16 cellular contexts compared by ENCODE assay signal in the genomic region with DNA sequence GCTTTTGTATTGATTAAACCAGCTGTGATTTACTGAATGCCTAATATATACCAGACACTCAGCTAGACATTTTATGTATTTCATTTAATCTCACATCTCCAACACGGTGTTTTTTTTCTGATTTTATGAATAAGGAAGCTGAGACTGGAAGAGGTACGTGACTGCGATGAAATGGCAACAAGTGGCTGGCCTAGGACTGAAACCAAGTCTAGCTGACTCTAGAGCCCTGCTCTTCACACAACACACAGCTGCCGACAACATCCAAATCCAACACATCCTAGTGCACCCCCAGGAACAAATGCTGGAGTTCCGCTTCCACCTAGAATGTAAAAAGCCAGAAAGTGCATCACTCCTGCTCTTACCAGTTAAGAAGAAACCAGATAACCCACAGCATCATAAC. TPM values are rescaled to one million over a fixed set of nuclear protein-coding genes. Genes with fewer than 3 reads are reported as not detected.
A peak's percentile ranks its signal among the peaks of the same experiment; 100 is the strongest.
DNase-seq lines count a peak whose midpoint lies in the region; ATAC-seq and TF ChIP-seq lines count a peak whose summit lies in the region.
"Had no signal": no experiment of that assay in that cellular context is flagged by ENCODE, and none has a peak within 500 bp of the region (broad histone marks: within the 10 kb centered on the region; RNA-seq: fewer than 3 reads in every experiment).

No MANE protein-coding gene starts in this region.

- CTCF ChIA-PET in activated CD4-positive, alpha-beta memory T cell treated with anti-CD3 and anti-CD28 coated beads for 36 hours (lab: Charles Lee) = interaction anchor here (1.4 to 1.6 kb wide), 3 partner anchors 22 to 277 kb away, joined by 3 to 4 read pairs (median 3); a partner anchor contains a TSS
- CTCF ChIA-PET in activated CD4-positive, alpha-beta memory T cell treated with anti-CD3 and anti-CD28 coated beads, Interleukin-2, amount 10 ng/mL, durations not matched to agents 7 days and 5 days (lab: Charles Lee) = interaction anchor here (0.6 to 1.4 kb wide), 2 partner anchors 50 to 276 kb away, joined by 3 to 5 read pairs; no protein-coding TSS in a partner anchor
- CTCF ChIA-PET in CD4-positive, alpha-beta T cell (lab: Charles Lee) = no interaction called here
- CTCF ChIA-PET in naive thymus-derived CD4-positive, alpha-beta T cell (lab: Charles Lee) = interaction anchor here (1.4 kb wide), 1 partner anchor 17 kb away, joined by 5 read pairs; no protein-coding TSS in a partner anchor

- peaks cover 65% of the 10 kb centered on the region for H3K36me3 Mint-ChIP-seq in activated CD4-positive, alpha-beta memory T cell treated with anti-CD3 and anti-CD28 coated beads for 36 hours
- H3K36me3 Mint-ChIP-seq in activated CD4-positive, alpha-beta memory T cell treated with anti-CD3 and anti-CD28 coated beads, Interleukin-2, amount 10 ng/mL, durations not matched to agents 7 days and 5 days (ENCODE audit: low read depth) = peaks cover 86% of the 10 kb centered on the region
- peaks cover 92% of the 10 kb centered on the region for H3K36me3 Mint-ChIP-seq in CD4-positive, alpha-beta T cell (ENCODE audit: low read depth)
- peaks cover 96% of the 10 kb centered on the region for H3K36me3 Mint-ChIP-seq in activated T-helper 17 cell treated with anti-CD3 and anti-CD28 coated beads, Interleukin-2, amount 50 U/mL, for 72 hours (ENCODE audit: low read depth)
- peaks cover 24 to 58% (median 39%) of the 10 kb centered on the region in 5 donors for H3K36me3 Mint-ChIP-seq in naive thymus-derived CD4-positive, alpha-beta T cell

- H3K36me3 ChIP-seq in naive thymus-derived CD4-positive, alpha-beta T cell (ENCODE audit: control insufficient read depth in 2 of 3, insufficient read depth in 3 of 3, low read length in 3 of 3) = peaks cover 21 to 75% (median 27%) of the 10 kb centered on the region in 3 experiments

- WGBS in right cardiac atrium = 95% methylated on average over 5 of the region's 5 CpGs

- H3K27ac ChIP-seq in CD4-positive, alpha-beta T cell (ENCODE audit: low read depth, low read length) = no peak overlapping the region
- no peak overlapping the region for H3K27ac ChIP-seq in naive thymus-derived CD4-positive, alpha-beta T cell (ENCODE audit: low read depth, low read length)
- H3K27ac ChIP-seq in right cardiac atrium (ENCODE audit: low read length) = no peak overlapping the region

- peaks cover 20% of the 10 kb centered on the region for H3K4me1 Mint-ChIP-seq in activated CD4-positive, alpha-beta memory T cell treated with anti-CD3 and anti-CD28 coated beads for 36 hours (ENCODE audit: low read depth)
- peaks cover 6% of the 10 kb centered on the region for H3K4me1 Mint-ChIP-seq in activated CD4-positive, alpha-beta memory T cell treated with anti-CD3 and anti-CD28 coated beads, Interleukin-2, amount 10 ng/mL, durations not matched to agents 7 days and 5 days
- no peaks in the 10 kb centered on the region for H3K4me1 Mint-ChIP-seq in CD4-positive, alpha-beta T cell (ENCODE audit: low read depth)
- H3K4me1 Mint-ChIP-seq in activated T-helper 17 cell treated with anti-CD3 and anti-CD28 coated beads, Interleukin-2, amount 50 U/mL, for 72 hours = peaks cover 13% of the 10 kb centered on the region
- H3K4me1 Mint-ChIP-seq in naive thymus-derived CD4-positive, alpha-beta T cell = peaks cover 0 to 21% (median 9%) of the 10 kb centered on the region in 7 donors

- H3K9me3 ChIP-seq in CD4-positive, alpha-beta T cell (ENCODE audit: control insufficient read depth, low read length) = no peaks in the 10 kb centered on the region
- H3K9me3 ChIP-seq in naive thymus-derived CD4-positive, alpha-beta T cell (ENCODE audit: control insufficient read depth in 2 of 3, low read length in 3 of 3) = no peaks in the 10 kb centered on the region
- H3K9me3 ChIP-seq in right cardiac atrium (ENCODE audit: control insufficient read depth, low read length) = no peaks in the 10 kb centered on the region

- ATAC-seq in CD4-positive, alpha-beta T cell (ENCODE audit: poor library complexity) = no peak
- ATAC-seq in activated T-helper 17 cell treated with anti-CD3 and anti-CD28 coated beads, Interleukin-2, amount 50 U/mL, for 72 hours (replicated peaks) = no peak
- ATAC-seq in naive thymus-derived CD4-positive, alpha-beta T cell = no peak
- ATAC-seq in right cardiac atrium = no peak
- ATAC-seq: K562 had no signal

- no peak overlapping the region for H3K4me3 Mint-ChIP-seq in activated CD4-positive, alpha-beta memory T cell treated with anti-CD3 and anti-CD28 coated beads for 36 hours
- no peak overlapping the region for H3K4me3 Mint-ChIP-seq in activated CD4-positive, alpha-beta memory T cell treated with anti-CD3 and anti-CD28 coated beads, Interleukin-2, amount 10 ng/mL, durations not matched to agents 7 days and 5 days
- H3K4me3 Mint-ChIP-seq in CD4-positive, alpha-beta T cell = no peak overlapping the region
- peak overlapping the region; percentile 17 for H3K4me3 Mint-ChIP-seq in activated T-helper 17 cell treated with anti-CD3 and anti-CD28 coated beads, Interleukin-2, amount 50 U/mL, for 72 hours
- no peak overlapping the region for H3K4me3 Mint-ChIP-seq in naive thymus-derived CD4-positive, alpha-beta T cell
- H3K4me3 Mint-ChIP-seq: HFFc6 had no signal

- DNase-seq in activated CD4-positive, alpha-beta memory T cell treated with anti-CD3 and anti-CD28 coated beads for 36 hours = no peak
- no peak for DNase-seq in activated CD4-positive, alpha-beta memory T cell treated with anti-CD3 and anti-CD28 coated beads, Interleukin-2, amount 10 ng/mL, durations not matched to agents 7 days and 5 days
- DNase-seq in CD4-positive, alpha-beta T cell = no peak
- no peak for DNase-seq in naive thymus-derived CD4-positive, alpha-beta T cell
- DNase-seq in right cardiac atrium = no peak
- DNase-seq in NCI-H69 (lab: John Stamatoyannopoulos, UW) = no peak
- DNase-seq in DMS114 treated with DMSO at 0.1 percent for 48 hours (lab: John Stamatoyannopoulos, UW; ENCODE audit: unreplicated experiment) = no peak
- DNase-seq: C1 segment of cervical spinal cord, COR-L47, DMS53, HFFc6, NCI-H1436, NCI-H2029 treated with DMSO at 0.1 percent for 48 hours, NCI-H510A treated with DMSO at 0.1 percent for 48 hours had no signal

- H3K4me1 ChIP-seq in naive thymus-derived CD4-positive, alpha-beta T cell (ENCODE audit: control insufficient read depth in 2 of 2, insufficient read depth in 2 of 2, low read length in 2 of 2) = no peaks in the 10 kb centered on the region
- H3K4me1 ChIP-seq in right cardiac atrium (ENCODE audit: control insufficient read depth, insufficient read depth, low read length) = no peaks in the 10 kb centered on the region

- H3K9me3 Mint-ChIP-seq in activated CD4-positive, alpha-beta memory T cell treated with anti-CD3 and anti-CD28 coated beads for 36 hours = no peaks in the 10 kb centered on the region
- no peaks in the 10 kb centered on the region for H3K9me3 Mint-ChIP-seq in activated CD4-positive, alpha-beta memory T cell treated with anti-CD3 and anti-CD28 coated beads, Interleukin-2, amount 10 ng/mL, durations not matched to agents 7 days and 5 days
- no peaks in the 10 kb centered on the region for H3K9me3 Mint-ChIP-seq in CD4-positive, alpha-beta T cell
- H3K9me3 Mint-ChIP-seq in activated T-helper 17 cell treated with anti-CD3 and anti-CD28 coated beads, Interleukin-2, amount 50 U/mL, for 72 hours = no peaks in the 10 kb centered on the region
- H3K9me3 Mint-ChIP-seq in naive thymus-derived CD4-positive, alpha-beta T cell = no peaks in the 10 kb centered on the region
- H3K9me3 Mint-ChIP-seq: HFFc6 had no signal

- H3K4me3 ChIP-seq in naive thymus-derived CD4-positive, alpha-beta T cell (ENCODE audit: low read length) = no peak overlapping the region
- no peak overlapping the region for H3K4me3 ChIP-seq in right cardiac atrium (ENCODE audit: low read length)
- H3K4me3 ChIP-seq: K562 had no signal

- peak overlapping the region; percentile 40 for H3K27ac Mint-ChIP-seq in activated CD4-positive, alpha-beta memory T cell treated with anti-CD3 and anti-CD28 coated beads for 36 hours
- H3K27ac Mint-ChIP-seq in activated CD4-positive, alpha-beta memory T cell treated with anti-CD3 and anti-CD28 coated beads, Interleukin-2, amount 10 ng/mL, durations not matched to agents 7 days and 5 days = no peak overlapping the region
- H3K27ac Mint-ChIP-seq in CD4-positive, alpha-beta T cell = peak overlapping the region; percentile 2
- H3K27ac Mint-ChIP-seq in activated T-helper 17 cell treated with anti-CD3 and anti-CD28 coated beads, Interleukin-2, amount 50 U/mL, for 72 hours = peak overlapping the region; percentile 74
- H3K27ac Mint-ChIP-seq in naive thymus-derived CD4-positive, alpha-beta T cell = peak overlapping the region in 5 of 9 donors; percentile 3 to 51 (median 33)
- H3K27ac Mint-ChIP-seq: HFFc6 had no signal

- no peaks in the 10 kb centered on the region for H3K27me3 ChIP-seq in CD4-positive, alpha-beta T cell (ENCODE audit: control insufficient read depth, insufficient read depth, low read length)
- H3K27me3 ChIP-seq in naive thymus-derived CD4-positive, alpha-beta T cell (ENCODE audit: control insufficient read depth in 2 of 2, insufficient read depth in 2 of 2, low read length in 2 of 2) = no peaks in the 10 kb centered on the region
- H3K27me3 ChIP-seq in right cardiac atrium (ENCODE audit: control insufficient read depth, insufficient read depth) = no peaks in the 10 kb centered on the region

- intact Hi-C loops in activated CD4-positive, alpha-beta memory T cell treated with anti-CD3 and anti-CD28 coated beads for 36 hours (cut with micrococcal nuclease) = no loop called here
- intact Hi-C loops in CD4-positive, alpha-beta T cell (cut with DNase I, micrococcal nuclease) = no loop called here
- intact Hi-C loops in naive thymus-derived CD4-positive, alpha-beta T cell (cut with micrococcal nuclease) = no loop called here
- intact Hi-C loops in right cardiac atrium (cut with DNase I) = no loop called here

- POLR2A ChIA-PET in activated CD4-positive, alpha-beta memory T cell treated with anti-CD3 and anti-CD28 coated beads for 36 hours (lab: Charles Lee) = interaction anchor here (1.5 to 2.5 kb wide), 2 partner anchors 11 to 21 kb away, joined by 5 to 9 read pairs; a partner anchor contains a TSS
- POLR2A ChIA-PET in activated CD4-positive, alpha-beta memory T cell treated with anti-CD3 and anti-CD28 coated beads, Interleukin-2, amount 10 ng/mL, durations not matched to agents 7 days and 5 days (lab: Charles Lee) = interaction anchor here (0.6 to 2.9 kb wide), 6 partner anchors 11 to 232 kb away, joined by 3 to 13 read pairs (median 4); a partner anchor contains a TSS
- POLR2A ChIA-PET in CD4-positive, alpha-beta T cell (lab: Charles Lee) = interaction anchor here (0.6 to 1.5 kb wide), 2 partner anchors 22 to 368 kb away, joined by 3 read pairs; a partner anchor contains a TSS
- POLR2A ChIA-PET in naive thymus-derived CD4-positive, alpha-beta T cell (lab: Charles Lee) = interaction anchor here (1.4 to 2.4 kb wide), 3 partner anchors 12 to 22 kb away, joined by 5 to 8 read pairs (median 6); a partner anchor contains a TSS

- TF ChIP-seq CTCF in CD4-positive, alpha-beta T cell (IDR thresholded peaks at IDR 0.05) = no peak

- H3K27me3 Mint-ChIP-seq in activated CD4-positive, alpha-beta memory T cell treated with anti-CD3 and anti-CD28 coated beads for 36 hours = no peaks in the 10 kb centered on the region
- H3K27me3 Mint-ChIP-seq in activated CD4-positive, alpha-beta memory T cell treated with anti-CD3 and anti-CD28 coated beads, Interleukin-2, amount 10 ng/mL, durations not matched to agents 7 days and 5 days = no peaks in the 10 kb centered on the region
- no peaks in the 10 kb centered on the region for H3K27me3 Mint-ChIP-seq in CD4-positive, alpha-beta T cell
- no peaks in the 10 kb centered on the region for H3K27me3 Mint-ChIP-seq in activated T-helper 17 cell treated with anti-CD3 and anti-CD28 coated beads, Interleukin-2, amount 50 U/mL, for 72 hours
- H3K27me3 Mint-ChIP-seq in naive thymus-derived CD4-positive, alpha-beta T cell = no peaks in the 10 kb centered on the region

RNA-seq across cellular contexts. Expression of a gene that starts 10.7 kb away (rescaled TPM):
- 100 to 1,000 TPM; 127 to 142 TPM for total RNA-seq in activated CD4-positive, alpha-beta memory T cell treated with anti-CD3 and anti-CD28 coated beads for 36 hours
- total RNA-seq in activated CD4-positive, alpha-beta memory T cell treated with anti-CD3 and anti-CD28 coated beads, Interleukin-2, amount 10 ng/mL, durations not matched to agents 7 days and 5 days = 10 to 100 TPM; 81.4 to 89.3 TPM
- 100 to 1,000 TPM; 129 to 133 TPM for total RNA-seq in CD4-positive, alpha-beta T cell
- total RNA-seq in activated T-helper 17 cell treated with anti-CD3 and anti-CD28 coated beads, Interleukin-2, amount 50 U/mL, for 72 hours = 100 to 1,000 TPM; 110 to 117 TPM
- total RNA-seq in naive thymus-derived CD4-positive, alpha-beta T cell = 100 to 1,000 TPM in 3 of 5 experiments, 10 to 100 TPM in 2; 88.0 to 124 (median 100) TPM
- polyA plus RNA-seq in naive thymus-derived CD4-positive, alpha-beta T cell = 10 to 100 TPM; 53.2 to 67.3 TPM
- 100 to 1,000 TPM in 1 of 4 donors, 10 to 100 TPM in 3; 88.1 to 110 (median 96.4) TPM for total RNA-seq in right cardiac atrium
- 66.3 TPM for polyA plus RNA-seq in right cardiac atrium

RNA-seq across cellular contexts. Expression of a gene that starts 21.7 kb away (rescaled TPM):
- 100 to 1,000 TPM; 108 to 120 TPM for total RNA-seq in activated CD4-positive, alpha-beta memory T cell treated with anti-CD3 and anti-CD28 coated beads for 36 hours
- total RNA-seq in activated CD4-positive, alpha-beta memory T cell treated with anti-CD3 and anti-CD28 coated beads, Interleukin-2, amount 10 ng/mL, durations not matched to agents 7 days and 5 days = 100 to 1,000 TPM in 1 of 2 experiments, 10 to 100 TPM in 1; 95.7 to 102 TPM
- 100 to 1,000 TPM; 195 to 218 TPM for total RNA-seq in CD4-positive, alpha-beta T cell
- 100 to 1,000 TPM; 114 to 122 TPM for total RNA-seq in activated T-helper 17 cell treated with anti-CD3 and anti-CD28 coated beads, Interleukin-2, amount 50 U/mL, for 72 hours
- total RNA-seq in naive thymus-derived CD4-positive, alpha-beta T cell = 100 to 1,000 TPM; 105 to 171 (median 137) TPM
- 10 to 100 TPM; 65.0 to 66.7 TPM for polyA plus RNA-seq in naive thymus-derived CD4-positive, alpha-beta T cell
- 10 to 100 TPM; 44.8 to 57.4 (median 53.8) TPM for total RNA-seq in right cardiac atrium
- 60.3 TPM for polyA plus RNA-seq in right cardiac atrium
